16 cellular contexts compared by ENCODE assay signal in the genomic region with DNA sequence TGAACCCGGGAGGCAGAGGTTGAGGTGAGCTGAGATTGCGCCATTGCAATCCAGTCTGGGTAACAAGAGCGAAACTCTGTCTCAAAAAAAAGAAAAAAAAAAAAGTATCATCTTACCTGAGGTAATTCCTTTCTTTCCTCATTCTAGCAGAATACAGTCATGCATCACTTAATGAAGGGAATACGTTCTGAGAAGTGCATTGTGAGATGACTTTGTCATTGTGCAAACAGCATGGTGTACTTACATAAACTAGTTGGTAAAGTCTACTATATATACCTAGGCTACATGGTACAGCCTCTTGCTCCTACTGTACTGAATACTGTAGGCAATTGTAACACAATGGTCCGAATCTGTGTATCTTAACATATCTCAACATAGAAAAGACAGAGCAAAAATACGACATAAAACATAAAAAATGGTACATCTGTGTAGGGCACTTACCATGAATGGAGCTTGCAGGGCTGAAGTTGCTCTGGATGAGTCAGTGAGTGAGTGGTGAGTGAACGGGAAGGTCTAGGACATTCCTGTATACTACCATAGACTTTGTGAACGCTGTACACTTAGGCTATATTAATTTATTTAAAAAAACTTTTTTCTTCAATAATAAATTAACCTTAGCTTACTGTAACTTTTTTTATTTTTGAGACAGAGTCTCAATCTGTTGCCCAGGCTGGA.
"Had no signal": no experiment of that assay in that cellular context is flagged by ENCODE, and none has a peak within 500 bp of the region (broad histone marks: within the 10 kb centered on the region; RNA-seq: fewer than 3 reads in every experiment).

No MANE protein-coding gene starts in this region.

- H3K27me3 Mint-ChIP-seq: activated naive CD8-positive, alpha-beta T cell; stimulated activated memory B cell treated with anti-CD40 and anti-IgM and Interleukin-4, amounts not matched to agents 10 μg/mL and 1 μg/mL and 100 μg/mL, for 72 hours had no signal

- H3K4me1 Mint-ChIP-seq: naive thymus-derived CD4-positive, alpha-beta T cell; stimulated activated memory B cell treated with anti-CD40 and anti-IgM and Interleukin-4, amounts not matched to agents 10 μg/mL and 1 μg/mL and 100 μg/mL, for 72 hours had no signal

- H3K79me2 ChIP-seq: hepatocyte had no signal

- H3K9me3 Mint-ChIP-seq: naive thymus-derived CD4-positive, alpha-beta T cell; stimulated activated memory B cell treated with anti-CD40 and anti-IgM and Interleukin-4, amounts not matched to agents 10 μg/mL and 1 μg/mL and 100 μg/mL, for 72 hours had no signal

- H3K4me2 ChIP-seq: hepatocyte had no signal

- H3K4me3 Mint-ChIP-seq: activated naive CD8-positive, alpha-beta T cell; naive thymus-derived CD4-positive, alpha-beta T cell; stimulated activated memory B cell treated with anti-CD40 and anti-IgM and Interleukin-4, amounts not matched to agents 10 μg/mL and 1 μg/mL and 100 μg/mL, for 72 hours had no signal

- H3K27ac Mint-ChIP-seq: activated naive CD8-positive, alpha-beta T cell; naive thymus-derived CD4-positive, alpha-beta T cell; stimulated activated memory B cell treated with anti-CD40 and anti-IgM and Interleukin-4, amounts not matched to agents 10 μg/mL and 1 μg/mL and 100 μg/mL, for 72 hours had no signal

- DNase-seq: activated CD4-positive, alpha-beta T cell treated with anti-CD3 and anti-CD28 coated beads, Interleukin-2, amount 50 U/mL, for 1 hour; activated CD4-positive, CD25-positive, alpha-beta regulatory T cell; activated effector memory CD4-positive, alpha-beta T cell treated with Interleukin-2 at 50 U/mL for 16 hours; activated T-cell treated with anti-CD3 and anti-CD28 coated beads, Interleukin-2, amount 50 U/mL, for 1 hour; anterior cingulate cortex; colonic mucosa; left cardiac atrium; naive thymus-derived CD4-positive, alpha-beta T cell; small intestine; T-helper 1 cell had no signal

- H3K4me1 ChIP-seq: colonic mucosa, tibial nerve had no signal

- H3K36me3 Mint-ChIP-seq: activated naive CD8-positive, alpha-beta T cell; naive thymus-derived CD4-positive, alpha-beta T cell; stimulated activated memory B cell treated with anti-CD40 and anti-IgM and Interleukin-4, amounts not matched to agents 10 μg/mL and 1 μg/mL and 100 μg/mL, for 72 hours had no signal

- H3K9me3 ChIP-seq: colonic mucosa, neutrophil, tibial nerve had no signal

- FAIRE-seq: endothelial cell of umbilical vein, small intestine had no signal

- H3K36me3 ChIP-seq: colonic mucosa, neutrophil, tibial nerve had no signal

- H3K27ac ChIP-seq: colonic mucosa, hepatocyte, neutrophil, tibial nerve had no signal

- H3K4me3 ChIP-seq: colonic mucosa, hepatocyte, tibial nerve had no signal

- H3K27me3 ChIP-seq: colonic mucosa, hepatocyte, tibial nerve had no signal

- H2AFZ ChIP-seq: hepatocyte had no signal
